Comparison of ENCODE assay signal across 8 cellular contexts in the genomic region with DNA sequence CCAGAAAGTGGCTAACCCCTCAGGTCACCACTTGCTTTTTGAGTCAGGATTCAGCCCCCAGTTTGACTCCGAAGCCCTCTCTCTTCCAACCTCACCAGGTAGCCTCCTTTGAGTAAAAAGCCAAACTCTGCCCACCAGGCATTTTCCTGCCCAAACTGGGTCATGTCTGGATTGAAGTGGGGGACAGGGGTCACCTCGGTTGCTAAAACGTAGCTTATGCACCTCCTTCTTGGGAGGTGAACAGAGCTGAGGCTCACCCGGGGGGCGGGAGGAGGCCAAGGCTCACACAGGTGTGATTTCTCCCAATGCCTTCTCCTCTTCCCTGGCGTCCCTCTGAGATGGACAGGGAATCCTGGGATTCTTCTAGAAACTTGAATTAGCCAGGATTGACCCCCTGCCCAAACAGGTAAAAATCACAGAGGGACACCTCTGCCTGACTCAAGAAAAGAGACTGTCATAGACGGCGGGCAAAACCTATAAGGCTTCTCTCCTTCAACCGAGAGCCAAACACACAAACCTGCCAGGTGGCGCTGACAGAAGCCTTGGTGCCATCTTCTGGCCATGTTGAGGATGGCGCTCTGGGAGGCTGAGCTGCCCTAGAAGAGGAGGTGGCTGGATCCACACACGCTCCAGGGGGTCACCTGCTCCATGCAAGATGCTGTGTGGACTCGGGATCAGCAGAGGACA. TPM values are rescaled to one million over a fixed set of nuclear protein-coding genes. Genes with fewer than 3 reads are reported as not detected.
DNase-seq lines count a peak whose midpoint lies in the region; ATAC-seq and TF ChIP-seq lines count a peak whose summit lies in the region.

No MANE protein-coding gene starts in this region.

- no peaks in the 10 kb centered on the region for H3K36me3 Mint-ChIP-seq in effector memory CD8-positive, alpha-beta T cell (ENCODE audit: insufficient read depth)
- peaks cover 0 to 3% (median 0%) of the 10 kb centered on the region in 5 donors for H3K36me3 Mint-ChIP-seq in naive thymus-derived CD4-positive, alpha-beta T cell

- CTCF ChIA-PET in naive thymus-derived CD4-positive, alpha-beta T cell (lab: Charles Lee): no interaction called here

- ATAC-seq in effector memory CD8-positive, alpha-beta T cell (replicated peaks): no peak
- peak; percentile 67 for ATAC-seq in naive thymus-derived CD4-positive, alpha-beta T cell

- POLR2A ChIA-PET in naive thymus-derived CD4-positive, alpha-beta T cell (lab: Charles Lee): no interaction called here

- peak; percentile 65 for DNase-seq in ELR (ENCODE audit: low read depth)
- peak; percentile 75 for DNase-seq in GM23248
- peak; percentile 14 for DNase-seq in NCI-H1092 treated with DMSO at 0.1 percent for 48 hours (lab: John Stamatoyannopoulos, UW)
- DNase-seq in effector memory CD8-positive, alpha-beta T cell: peak; percentile 5 to 12 (median 10)
- peak in 8 of 9 donors; percentile 13 to 43 (median 26) for DNase-seq in naive thymus-derived CD4-positive, alpha-beta T cell
- DNase-seq in sigmoid colon: no peak
- DNase-seq in dedifferentiated amniotic fluid mesenchymal stem cell (ENCODE audit: extremely low spot score): no peak

- H3K27me3 ChIP-seq in GM23248 (replicated peaks; ENCODE audit: insufficient read depth) (no peaks in the 10 kb centered on the region; the same call in 1 of the 2 replicates), sigmoid colon (peaks cover 0 to 6% (median 0%) of the 10 kb centered on the region in 3 donors)
- H3K27me3 ChIP-seq in naive thymus-derived CD4-positive, alpha-beta T cell (ENCODE audit: control insufficient read depth in 2 of 2, insufficient read depth in 2 of 2, low read length in 2 of 2): peaks cover 0 to 5% of the 10 kb centered on the region in 2 donors

- no peak overlapping the region for H2AFZ ChIP-seq in GM23248

- no peak overlapping the region for H3K4me3 ChIP-seq in GM23248
- no peak overlapping the region for H3K4me3 ChIP-seq in WI38 (ENCODE audit: low read depth, low read length)
- no peak overlapping the region for H3K4me3 ChIP-seq in naive thymus-derived CD4-positive, alpha-beta T cell (ENCODE audit: low read length)
- H3K4me3 ChIP-seq in sigmoid colon: no peak overlapping the region

- peaks cover 75 to 89% of the 10 kb centered on the region in 2 donors for H3K27me3 Mint-ChIP-seq in effector memory CD8-positive, alpha-beta T cell
- H3K27me3 Mint-ChIP-seq in naive thymus-derived CD4-positive, alpha-beta T cell: peaks cover 28 to 59% (median 56%) of the 10 kb centered on the region in 5 donors

- no peaks in the 10 kb centered on the region for H3K9me2 ChIP-seq in GM23248 (ENCODE audit: insufficient read depth)

- H3K4me1 ChIP-seq in GM23248 (ENCODE audit: insufficient read depth) (no peaks in the 10 kb centered on the region), sigmoid colon (no peaks in the 10 kb centered on the region)
- no peaks in the 10 kb centered on the region for H3K4me1 ChIP-seq in naive thymus-derived CD4-positive, alpha-beta T cell (ENCODE audit: control insufficient read depth in 2 of 2, insufficient read depth in 2 of 2, low read length in 2 of 2)

- TF ChIP-seq EP300 in sigmoid colon (IDR thresholded peaks at IDR 0.05): no peak

- no peaks in the 10 kb centered on the region for H3K36me3 ChIP-seq in GM23248 (ENCODE audit: low read depth)
- H3K36me3 ChIP-seq in naive thymus-derived CD4-positive, alpha-beta T cell (ENCODE audit: control insufficient read depth in 2 of 3, insufficient read depth in 3 of 3, low read length in 3 of 3): no peaks in the 10 kb centered on the region
- H3K36me3 ChIP-seq in sigmoid colon: no peaks in the 10 kb centered on the region

- 0 out of 2 replicates have a peak, but pooled peaks have one; percentile 15 for TF ChIP-seq CTCF in WI38 (IDR thresholded peaks at IDR 0.05; ENCODE audit: low read depth, low read length)
- peak in 2 of 4 experiments; percentile 9 to 37 for TF ChIP-seq CTCF in sigmoid colon (IDR thresholded peaks at IDR 0.05)

- in situ Hi-C loops in GM23248 (cut with MboI): no loop called here

- no peak overlapping the region for H3K27ac Mint-ChIP-seq in effector memory CD8-positive, alpha-beta T cell
- no peak overlapping the region for H3K27ac Mint-ChIP-seq in naive thymus-derived CD4-positive, alpha-beta T cell

- H3K79me2 ChIP-seq in GM23248 (ENCODE audit: insufficient read depth): no peaks in the 10 kb centered on the region

- H3K9ac ChIP-seq in GM23248: no peak overlapping the region

- no peaks in the 10 kb centered on the region for H3F3A ChIP-seq in GM23248 (ENCODE audit: insufficient read depth)

- peaks cover 0 to 5% of the 10 kb centered on the region in 2 donors for H3K4me1 Mint-ChIP-seq in effector memory CD8-positive, alpha-beta T cell (ENCODE audit: low read depth in 2 of 2)
- H3K4me1 Mint-ChIP-seq in naive thymus-derived CD4-positive, alpha-beta T cell: peaks cover 0 to 3% (median 0%) of the 10 kb centered on the region in 7 donors

- H3K27ac ChIP-seq in GM23248 (no peak overlapping the region), sigmoid colon (no peak overlapping the region)
- no peak overlapping the region for H3K27ac ChIP-seq in naive thymus-derived CD4-positive, alpha-beta T cell (ENCODE audit: low read depth, low read length)

- no peaks in the 10 kb centered on the region for H3K9me3 Mint-ChIP-seq in effector memory CD8-positive, alpha-beta T cell
- peaks cover 0 to 5% (median 0%) of the 10 kb centered on the region in 11 donors for H3K9me3 Mint-ChIP-seq in naive thymus-derived CD4-positive, alpha-beta T cell

- TF ChIP-seq POLR2A in sigmoid colon (IDR thresholded peaks at IDR 0.05): no peak

- no peak overlapping the region for H3K4me3 Mint-ChIP-seq in effector memory CD8-positive, alpha-beta T cell
- peak overlapping the region in 1 of 10 donors; percentile 23 for H3K4me3 Mint-ChIP-seq in naive thymus-derived CD4-positive, alpha-beta T cell

- WGBS in GM23248 (ENCODE audit: low coverage in 1 of 2, low lambda C conversion rate in 2 of 2, missing lambda C conversion rate in 2 of 2), 2 experiments: 15 to 21% methylated on average over 13 of the region's 13 CpGs
- 16 to 28% methylated on average over 13 of the region's 13 CpGs for WGBS in sigmoid colon, 2 donors

- no peaks in the 10 kb centered on the region for H3K9me3 ChIP-seq in GM23248 (ENCODE audit: low read depth)
- no peaks in the 10 kb centered on the region for H3K9me3 ChIP-seq in naive thymus-derived CD4-positive, alpha-beta T cell (ENCODE audit: control insufficient read depth in 2 of 3, low read length in 3 of 3)
- H3K9me3 ChIP-seq in sigmoid colon: no peaks in the 10 kb centered on the region

- H4K20me1 ChIP-seq in GM23248 (ENCODE audit: insufficient read depth): no peaks in the 10 kb centered on the region

- intact Hi-C loops in naive thymus-derived CD4-positive, alpha-beta T cell (cut with micrococcal nuclease): loop anchor here in 1 of 2 donors (1.0 to 10.0 kb wide), 4 partner anchors 85 to 1048 kb away; partner anchors contain the start of gene FAM204A
- intact Hi-C loops in sigmoid colon (cut with DNase I): no loop called here

- H3K4me2 ChIP-seq in GM23248 (ENCODE audit: unreplicated experiment): no peak overlapping the region

RNA-seq across cellular contexts. Expression of gene PRLHR, which starts 51.6 kb away (rescaled TPM):
- not detected in 2 replicates for total RNA-seq in GM23248 (2014; rRNA removed; shearing (Covaris generic))
- polyA plus RNA-seq in GM23248 (2016; fragmentation: Nextera tagmentation; extraction: Ambion mirVana) (not detected in 2 replicates), sigmoid colon (under 1 TPM in 1 of 3 donors, not detected in 2; under 0.01 TPM)
- not detected for total RNA-seq in naive thymus-derived CD4-positive, alpha-beta T cell
- polyA plus RNA-seq in naive thymus-derived CD4-positive, alpha-beta T cell: not detected
- total RNA-seq in sigmoid colon: under 1 TPM in 1 of 4 donors, not detected in 3; 0.49 TPM

Comparison
In these comparisons a context has a peak if more than half of its experiments do, and no peak if none do; other contexts are left out.
1. DNase-seq: peak in ELR (single experiment), GM23248 (single experiment), NCI-H1092 treated with DMSO at 0.1 percent for 48 hours (single experiment), effector memory CD8-positive, alpha-beta T cell (3 of 3) and naive thymus-derived CD4-positive, alpha-beta T cell (8 of 9); none in sigmoid colon (single experiment) and dedifferentiated amniotic fluid mesenchymal stem cell (single experiment).